Comparison of ENCODE assay signal across 9 cellular contexts in the genomic region with DNA sequence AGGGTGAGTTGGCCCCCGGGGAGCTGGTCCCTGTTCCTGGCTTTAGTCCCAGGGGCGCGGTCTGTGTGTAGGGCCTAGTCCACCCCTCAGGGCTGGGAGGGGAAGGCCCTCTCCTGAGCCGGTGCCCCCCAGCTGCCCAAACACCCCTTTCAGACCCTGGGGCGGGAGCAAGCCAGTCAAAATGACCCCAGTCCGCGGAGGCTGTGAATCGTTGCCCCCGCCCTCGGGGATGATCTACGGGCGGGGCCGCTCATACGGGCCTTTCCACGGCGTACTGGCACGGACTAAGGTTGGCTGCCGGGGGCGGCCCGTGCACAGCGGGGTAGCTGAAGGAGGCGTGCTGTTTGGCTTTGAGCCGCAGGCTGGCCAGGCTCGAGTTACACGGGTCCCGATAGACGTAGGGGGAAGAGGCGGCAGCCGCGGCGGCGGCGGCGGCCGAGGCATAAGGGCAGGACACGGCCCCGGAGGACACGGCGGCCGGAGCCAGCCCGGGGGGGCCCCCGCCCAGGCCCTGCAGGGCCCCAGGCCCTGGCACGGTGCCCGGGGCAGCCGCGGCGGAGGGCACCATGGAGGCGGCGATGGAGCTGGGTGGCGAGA. TPM values are rescaled to one million over a fixed set of nuclear protein-coding genes. Genes with fewer than 3 reads are reported as not detected.
DNase-seq lines count a peak whose midpoint lies in the region; ATAC-seq and TF ChIP-seq lines count a peak whose summit lies in the region.
"Had no signal": no experiment of that assay in that cellular context is flagged by ENCODE, and none has a peak within 500 bp of the region (broad histone marks: within the 10 kb centered on the region; RNA-seq: fewer than 3 reads in every experiment).

No MANE protein-coding gene starts in this region.

- H3F3A ChIP-seq in DOHH2 (ENCODE audit: control insufficient read depth, insufficient read depth) = 0 out of 2 replicates have a peak, but pooled peaks cover 5% of the 10 kb centered on the region

- peaks cover 32 to 33% of the 10 kb centered on the region in 2 donors for H3K4me1 Mint-ChIP-seq in natural killer cell treated with Interleukin-12 subunit alpha and Interleukin-12 subunit beta and Interleukin-15 and Interleukin-18, amount 100 ng/mL, for 72 hours (ENCODE audit: low read depth in 2 of 2)

- H3K79me2 ChIP-seq in DOHH2 (ENCODE audit: control insufficient read depth, low read length) = no peaks in the 10 kb centered on the region

- intact Hi-C loops in aorta (cut with DNase I) = no loop called here

- ATAC-seq in esophagus mucosa (peak; percentile 19), aorta (ENCODE audit: low FRiP score) (peak; percentile 45), GM18519 (IDR thresholded peaks at IDR 0.05; ENCODE audit: low FRiP score, unreplicated experiment) (no peak), GM19035 (IDR thresholded peaks at IDR 0.05; ENCODE audit: unreplicated experiment) (no peak)
- peak; percentile 3 to 31 for ATAC-seq in natural killer cell treated with Interleukin-12 subunit alpha and Interleukin-12 subunit beta and Interleukin-15 and Interleukin-18, amount 100 ng/mL, for 72 hours

- H3K27me3 Mint-ChIP-seq in natural killer cell treated with Interleukin-12 subunit alpha and Interleukin-12 subunit beta and Interleukin-15 and Interleukin-18, amount 100 ng/mL, for 72 hours = peaks cover 38 to 42% of the 10 kb centered on the region in 2 donors

- no peaks in the 10 kb centered on the region for H3K36me3 Mint-ChIP-seq in natural killer cell treated with Interleukin-12 subunit alpha and Interleukin-12 subunit beta and Interleukin-15 and Interleukin-18, amount 100 ng/mL, for 72 hours

- no peak overlapping the region for H3K27ac Mint-ChIP-seq in natural killer cell treated with Interleukin-12 subunit alpha and Interleukin-12 subunit beta and Interleukin-15 and Interleukin-18, amount 100 ng/mL, for 72 hours

- peak overlapping the region; percentile 82 for H3K4me2 ChIP-seq in DOHH2 (ENCODE audit: low read length)

- H3K4me3 ChIP-seq in DOHH2 (ENCODE audit: low read length) = peak overlapping the region; percentile 60
- peak overlapping the region; percentile 5 to 9 for H3K4me3 ChIP-seq in aorta (ENCODE audit: low read length in 2 of 2)

- H3K9me3 Mint-ChIP-seq in natural killer cell treated with Interleukin-12 subunit alpha and Interleukin-12 subunit beta and Interleukin-15 and Interleukin-18, amount 100 ng/mL, for 72 hours = no peaks in the 10 kb centered on the region

- H3K9me3 ChIP-seq in DOHH2 (ENCODE audit: control insufficient read depth, insufficient read depth, low read length) (no peaks in the 10 kb centered on the region), aorta (ENCODE audit: control insufficient read depth, low read length) (no peaks in the 10 kb centered on the region)

- H3K27ac ChIP-seq in DOHH2 (ENCODE audit: low read depth, low read length) (no peak overlapping the region), aorta (ENCODE audit: low read depth in 1 of 2, low read length in 2 of 2) (no peak overlapping the region)

- TF ChIP-seq CTCF in DOHH2 (IDR thresholded peaks at IDR 0.05; ENCODE audit: low read depth, low read length, poor library complexity, severe bottlenecking) = no peak

- peak overlapping the region; percentile 84 for H3K4me3 Mint-ChIP-seq in natural killer cell treated with Interleukin-12 subunit alpha and Interleukin-12 subunit beta and Interleukin-15 and Interleukin-18, amount 100 ng/mL, for 72 hours

- H3K4me1 ChIP-seq in DOHH2 (ENCODE audit: control insufficient read depth, low read length) = peaks cover 28% of the 10 kb centered on the region
- H3K4me1 ChIP-seq in aorta (ENCODE audit: control insufficient read depth in 1 of 2, insufficient read depth in 2 of 2, low read length in 2 of 2) = no peaks in the 10 kb centered on the region

- H3K27me3 ChIP-seq in DOHH2 (ENCODE audit: control insufficient read depth, low read length) = peaks cover 46% of the 10 kb centered on the region
- H3K27me3 ChIP-seq in aorta (ENCODE audit: control insufficient read depth in 1 of 2, insufficient read depth in 2 of 2, low read length in 1 of 2) = no peaks in the 10 kb centered on the region

- H3K9me2 ChIP-seq in DOHH2 (replicated peaks; ENCODE audit: control insufficient read depth, low read length) = no peaks in the 10 kb centered on the region

- no peaks in the 10 kb centered on the region for H4K20me1 ChIP-seq in DOHH2 (ENCODE audit: control insufficient read depth, insufficient read depth, low read depth, low read length)

- 0 to 1% methylated on average over 34 to 50 of the region's 50 CpGs for WGBS in aorta, 2 donors

- DNase-seq in NCI-H1105 (lab: John Stamatoyannopoulos, UW) (peak; percentile 39), aorta (peak; percentile 68 to 87)
- DNase-seq in activated CD4-positive, alpha-beta T cell treated with anti-CD3 and anti-CD28 coated beads for 48 hours = peak; percentile 69
- no peak for DNase-seq in natural killer cell treated with Interleukin-12 subunit alpha and Interleukin-12 subunit beta and Interleukin-15 and Interleukin-18, amount 100 ng/mL, for 72 hours (ENCODE audit: low spot score)

- H3K36me3 ChIP-seq in DOHH2 (ENCODE audit: control insufficient read depth, low read length) (no peaks in the 10 kb centered on the region), aorta (ENCODE audit: control insufficient read depth in 1 of 2, insufficient read depth in 2 of 2, low read length in 1 of 2) (no peaks in the 10 kb centered on the region)

RNA-seq across cellular contexts. Expression of a gene that starts 4.3 kb away (rescaled TPM):
- total RNA-seq in esophagus mucosa (not detected), aorta (not detected)
- total RNA-seq in natural killer cell treated with Interleukin-12 subunit alpha and Interleukin-12 subunit beta and Interleukin-15 and Interleukin-18, amount 100 ng/mL, for 72 hours = not detected
- not detected for polyA plus RNA-seq in aorta

RNA-seq across cellular contexts. Expression of a gene that starts 10.9 kb away (rescaled TPM):
- total RNA-seq in esophagus mucosa (not detected), aorta (not detected)
- not detected for total RNA-seq in natural killer cell treated with Interleukin-12 subunit alpha and Interleukin-12 subunit beta and Interleukin-15 and Interleukin-18, amount 100 ng/mL, for 72 hours
- under 1 TPM in 1 of 2 donors, not detected in 1; 0.13 TPM for polyA plus RNA-seq in aorta
- total RNA-seq: subcutaneous adipose tissue had no signal

RNA-seq across cellular contexts. Expression of a gene that starts 15.0 kb away (rescaled TPM):
- total RNA-seq in esophagus mucosa = 24.0 TPM
- 10 to 100 TPM; 63.2 to 65.3 TPM for total RNA-seq in natural killer cell treated with Interleukin-12 subunit alpha and Interleukin-12 subunit beta and Interleukin-15 and Interleukin-18, amount 100 ng/mL, for 72 hours
- total RNA-seq in aorta = 10 to 100 TPM; 41.9 to 44.0 TPM
- 10 to 100 TPM in 1 of 2 donors, 1 to 10 TPM in 1; 7.1 to 23.3 TPM for polyA plus RNA-seq in aorta

Comparison
In these comparisons a context has a peak if more than half of its experiments do, and no peak if none do; other contexts are left out.
1. ATAC-seq: peak in esophagus mucosa (single experiment), natural killer cell treated with Interleukin-12 subunit alpha and Interleukin-12 subunit beta and Interleukin-15 and Interleukin-18, amount 100 ng/mL, for 72 hours (2 of 2) and aorta (single experiment); none in GM18519 (single experiment) and GM19035 (single experiment).